8 cellular contexts compared by ENCODE assay signal in the genomic region with DNA sequence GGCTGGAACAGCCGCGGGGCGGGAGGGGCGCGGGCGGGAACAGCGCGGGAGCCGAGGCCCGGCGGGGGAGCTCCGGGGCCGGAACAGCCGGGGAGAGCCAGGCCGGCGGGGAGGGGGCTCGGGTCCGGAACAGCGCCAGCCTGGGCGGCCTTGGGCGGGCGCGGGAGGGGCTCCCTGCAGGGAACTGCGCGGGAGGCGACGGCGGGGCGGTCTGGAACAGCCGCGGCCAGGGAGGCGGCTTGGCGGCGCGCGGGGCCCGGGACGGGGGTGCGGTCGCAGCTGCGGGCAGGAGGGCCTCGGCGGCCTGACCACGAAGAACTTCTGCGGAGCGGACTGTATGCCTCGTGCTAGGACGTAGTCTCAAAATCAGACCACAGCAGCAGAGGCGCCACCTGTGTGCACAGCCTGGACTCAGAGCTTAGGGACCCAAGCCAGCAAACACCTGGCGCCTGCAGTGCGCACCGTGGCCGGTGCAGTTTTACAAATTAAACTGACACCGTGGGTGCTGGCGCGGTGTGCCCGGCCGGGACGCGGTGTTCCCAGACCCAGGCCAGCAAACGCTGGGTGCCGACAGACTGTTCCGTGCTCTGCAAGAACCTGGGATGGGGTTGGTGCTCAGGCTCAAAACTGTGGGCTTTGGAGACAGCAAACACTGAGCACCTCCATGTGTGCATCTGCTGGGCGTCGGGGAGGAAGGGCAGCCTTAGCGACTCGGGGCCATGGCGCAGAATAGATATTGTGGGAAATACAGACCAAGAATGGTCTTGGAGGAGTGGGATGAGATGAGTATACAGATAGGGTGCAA. TPM values are rescaled to one million over a fixed set of nuclear protein-coding genes. Genes with fewer than 3 reads are reported as not detected.
DNase-seq lines count a peak whose midpoint lies in the region; ATAC-seq, FAIRE-seq and TF ChIP-seq lines count a peak whose summit lies in the region.

No MANE protein-coding gene starts in this region.

- no peaks in the 10 kb centered on the region for H3K79me2 ChIP-seq in Karpas-422 (ENCODE audit: low read length)

- H3K36me3 ChIP-seq in Karpas-422 (ENCODE audit: insufficient read depth, low read length) (no peaks in the 10 kb centered on the region; the same call in 1 of the 2 replicates), small intestine (ENCODE audit: control insufficient read depth in 2 of 2, insufficient read depth in 2 of 2, low read length in 2 of 2) (no peaks in the 10 kb centered on the region)

- H4K20me1 ChIP-seq in Karpas-422 (ENCODE audit: insufficient read depth, low read depth, low read length) = no peaks in the 10 kb centered on the region

- H3K4me1 ChIP-seq in Karpas-422 (ENCODE audit: low read length) (peaks cover 31% of the 10 kb centered on the region), small intestine (ENCODE audit: control insufficient read depth in 2 of 2, insufficient read depth in 1 of 2, low read depth in 1 of 2, low read length in 1 of 2) (peaks cover 0 to 3% of the 10 kb centered on the region in 2 donors)

- peak overlapping the region; percentile 80 for H3K4me3 ChIP-seq in Karpas-422 (ENCODE audit: low read length)
- H3K4me3 ChIP-seq in astrocyte of the cerebellum (ENCODE audit: low read depth, low read length) = peak overlapping the region; percentile 41
- H3K4me3 ChIP-seq in iPS-11a (ENCODE audit: low read depth, low read length) = peak overlapping the region; percentile 65
- H3K4me3 ChIP-seq in small intestine (ENCODE audit: low read depth in 1 of 2, low read length in 2 of 2) = peak overlapping the region; percentile 31 to 61

- TF ChIP-seq CTCF in astrocyte of the cerebellum (IDR thresholded peaks at IDR 0.05; ENCODE audit: low read depth, low read length, missing control alignments) = no peak

- DNase-seq in GM03348 (ENCODE audit: low spot score) (peak; percentile 18), Karpas-422 (peak; percentile 96), T follicular helper cell (ENCODE audit: low read depth) (peak; percentile 76), astrocyte of the cerebellum (ENCODE audit: low read depth) (peak; percentile 13), small intestine (peak; percentile 87), EL (no peak)

- 1 to 2% (median 1%) methylated on average over 47 to 68 of the region's 68 CpGs for WGBS in small intestine, 3 donors

- H3K9ac ChIP-seq in Karpas-422 (ENCODE audit: low read length) = peak overlapping the region; percentile 75

- peak; percentile 48 for ATAC-seq in GM21786 (IDR thresholded peaks at IDR 0.05; ENCODE audit: unreplicated experiment)

- H3K27ac ChIP-seq in Karpas-422 (ENCODE audit: low read length) = peak overlapping the region; percentile 95
- H3K27ac ChIP-seq in small intestine (ENCODE audit: low read depth in 1 of 2, low read length in 1 of 2) = peak overlapping the region; percentile 86 to 95

- peak overlapping the region; percentile 10; the same call in 1 of the 2 replicates for H2AFZ ChIP-seq in Karpas-422 (ENCODE audit: low read length)

- no peaks in the 10 kb centered on the region for H3K27me3 ChIP-seq in Karpas-422 (ENCODE audit: low read length)
- no peaks in the 10 kb centered on the region for H3K27me3 ChIP-seq in small intestine (ENCODE audit: control insufficient read depth in 2 of 2, insufficient read depth in 2 of 2, low read length in 2 of 2)

- H3K4me2 ChIP-seq in Karpas-422 (ENCODE audit: low read depth, low read length, poor library complexity, severe bottlenecking) = peak overlapping the region; percentile 82

- in situ Hi-C loops in astrocyte of the cerebellum (cut with HindIII; ENCODE audit: low sequenced_read_pairs) = no loop called here

- no peak for FAIRE-seq in small intestine (lab: Jason Lieb, UNC)

- H3K9me2 ChIP-seq in Karpas-422 (replicated peaks; ENCODE audit: insufficient read depth, low read length) = no peaks in the 10 kb centered on the region

- H3K9me3 ChIP-seq in Karpas-422 (ENCODE audit: low read length) (peaks cover 14% of the 10 kb centered on the region), small intestine (ENCODE audit: control insufficient read depth, low read depth) (peaks cover 3% of the 10 kb centered on the region)

RNA-seq across cellular contexts. Expression of a gene that starts 0.6 kb away (rescaled TPM):
- total RNA-seq in Karpas-422 (2014; rRNA removed; shearing (Covaris generic); ENCODE audit: low replicate concordance) = 3.0 and 4.9 TPM in 2 replicates
- polyA plus RNA-seq in small intestine = 1 to 10 TPM; 3.2 to 4.4 (median 3.6) TPM

RNA-seq across cellular contexts. Expression of a gene that starts 12.3 kb away (rescaled TPM):
- total RNA-seq in Karpas-422 (2014; rRNA removed; shearing (Covaris generic); ENCODE audit: low replicate concordance) = 3.8 and 4.7 TPM in 2 replicates
- polyA plus RNA-seq in small intestine = 1 to 10 TPM; 5.4 to 8.7 (median 7.2) TPM

RNA-seq across cellular contexts. Expression of a gene that starts 46.2 kb away (rescaled TPM):
- total RNA-seq in Karpas-422 (2014; rRNA removed; shearing (Covaris generic); ENCODE audit: low replicate concordance) = 19.2 and 37.2 TPM in 2 replicates
- 10 to 100 TPM in 1 of 3 donors, 1 to 10 TPM in 2; 2.2 to 10.9 (median 2.5) TPM for polyA plus RNA-seq in small intestine

RNA-seq across cellular contexts. Expression of a gene that starts 58.1 kb away (rescaled TPM):
- total RNA-seq in Karpas-422 (2014; rRNA removed; shearing (Covaris generic); ENCODE audit: low replicate concordance) = 38.2 and 89.2 TPM in 2 replicates
- 10 to 100 TPM; 30.6 to 54.8 (median 53.8) TPM for polyA plus RNA-seq in small intestine
